In the genomic region with DNA sequence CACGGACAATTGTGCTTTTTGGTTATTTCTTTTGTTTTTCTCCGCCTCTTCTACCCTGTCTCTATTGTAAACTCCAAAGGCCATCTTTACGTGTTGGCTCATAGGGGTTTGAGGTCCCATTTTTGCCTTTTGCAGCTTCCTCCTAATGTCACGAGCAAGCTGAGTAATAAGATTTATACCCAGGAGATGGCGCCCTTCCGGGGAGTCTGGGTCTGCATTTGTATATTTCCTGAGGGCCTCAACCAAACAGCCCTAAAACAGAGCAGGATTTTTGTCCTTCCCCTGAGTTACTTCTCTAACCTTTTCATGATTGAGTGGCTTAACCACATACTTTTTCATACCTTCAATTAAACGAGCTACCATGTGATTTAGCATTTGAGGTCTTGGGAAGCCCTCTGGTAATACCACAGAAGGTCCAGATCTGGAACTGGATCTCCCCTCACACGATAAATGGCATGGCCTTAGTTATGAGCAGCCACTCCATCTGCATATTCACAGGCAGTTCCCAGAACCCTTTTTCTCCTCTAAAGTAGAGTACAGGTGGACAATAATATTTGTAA, we compare ENCODE assay signal across 11 cellular contexts. TPM values are rescaled to one million over a fixed set of nuclear protein-coding genes. Genes with fewer than 3 reads are reported as not detected.
DNase-seq lines count a peak whose midpoint lies in the region; ATAC-seq, FAIRE-seq and TF ChIP-seq lines count a peak whose summit lies in the region.
"Had no signal": no experiment of that assay in that cellular context is flagged by ENCODE, and none has a peak within 500 bp of the region (broad histone marks: within the 10 kb centered on the region; RNA-seq: fewer than 3 reads in every experiment).

No MANE protein-coding gene starts in this region.

- CTCF ChIA-PET in A673 (lab: Charles Lee) (interaction anchor here (0.7 kb wide), 1 partner anchor 58 kb away, joined by 3 read pairs; no protein-coding TSS in a partner anchor), Panc1 (lab: Charles Lee) (no interaction called here), endothelial cell of umbilical vein (lab: Charles Lee) (interaction anchor here (0.6 to 5.8 kb wide), 29 partner anchors 8 to 464 kb away, joined by 3 to 91 read pairs (median 4); a partner anchor contains a TSS)

- peak overlapping the region; percentile 4 for H3K27ac ChIP-seq in A673 (ENCODE audit: low read depth, low read length, poor library complexity, severe bottlenecking)
- no peak overlapping the region for H3K27ac ChIP-seq in Panc1 (ENCODE audit: low read length)
- H3K27ac ChIP-seq in endothelial cell of umbilical vein (ENCODE audit: insufficient read depth, low read depth, low read length) = no peak overlapping the region

- POLR2A ChIA-PET in A673 (lab: Charles Lee; ENCODE audit: low non-redundant PET) (no interaction called here), Panc1 (lab: Charles Lee) (no interaction called here), endothelial cell of umbilical vein (lab: Charles Lee) (no interaction called here)

- H3K9me3 ChIP-seq in A673 (ENCODE audit: low read depth, low read length, poor library complexity, severe bottlenecking) (no peaks in the 10 kb centered on the region), Panc1 (ENCODE audit: control insufficient read depth, insufficient read depth, low read depth, low read length) (no peaks in the 10 kb centered on the region), endothelial cell of umbilical vein (replicated peaks; ENCODE audit: control insufficient read depth, insufficient read depth, low read length) (no peaks in the 10 kb centered on the region)

- H3K4me3 ChIP-seq in A673 (ENCODE audit: low read depth, low read length, poor library complexity, severe bottlenecking) (no peak overlapping the region), Panc1 (ENCODE audit: low read depth in 2 of 2, low read length in 2 of 2) (no peak overlapping the region), endothelial cell of umbilical vein (replicated peaks in 1 of 3; ENCODE audit: insufficient read depth in 1 of 3, low read depth in 1 of 3, low read length in 3 of 3) (no peak overlapping the region)

- TF ChIP-seq CTCF in A673 (conservative IDR thresholded peaks at IDR 0.05; ENCODE audit: low read depth, low read length) = peak; percentile 64
- TF ChIP-seq CTCF in Panc1 (IDR thresholded peaks at IDR 0.05) = peak; percentile 12; the same call in 1 of the 2 replicates
- TF ChIP-seq CTCF in endothelial cell of umbilical vein (IDR thresholded peaks at IDR 0.05; ENCODE audit: extremely low read depth in 1 of 2, insufficient read depth in 1 of 2, low read depth in 1 of 2, low read length in 2 of 2) = peak; percentile 33 to 35
- no peak for TF ChIP-seq CTCF in GM13976 (IDR thresholded peaks at IDR 0.05; ENCODE audit: borderline replicate concordance, control extremely low read depth, extremely low read depth, insufficient read depth, missing control alignments)

- H3K9ac ChIP-seq in endothelial cell of umbilical vein (replicated peaks; ENCODE audit: extremely low read depth, insufficient read depth, low read length) = no peak overlapping the region

- no peaks in the 10 kb centered on the region for H3K9me1 ChIP-seq in endothelial cell of umbilical vein (replicated peaks; ENCODE audit: control insufficient read depth, extremely low read depth, insufficient read depth, low read length)

- H3K36me3 ChIP-seq in A673 (ENCODE audit: insufficient read depth, low read length, poor library complexity, severe bottlenecking) (no peaks in the 10 kb centered on the region), Panc1 (ENCODE audit: control insufficient read depth, insufficient read depth, low read length) (no peaks in the 10 kb centered on the region), endothelial cell of umbilical vein (ENCODE audit: control insufficient read depth in 2 of 2, extremely low read depth in 1 of 2, insufficient read depth in 2 of 2, low read length in 2 of 2) (no peaks in the 10 kb centered on the region)

- BruUV-seq in A673 (replicated peaks; lab: Mats Ljungman, UMichigan) (no TSS peak), Panc1 (replicated peaks; lab: Mats Ljungman, UMichigan) (no TSS peak), endothelial cell of umbilical vein (replicated peaks; lab: Mats Ljungman, UMichigan) (no TSS peak)

- no peak for ATAC-seq in Panc1
- ATAC-seq: natural killer cell treated with Interleukin-12 subunit alpha and Interleukin-12 subunit beta and Interleukin-15 and Interleukin-18, amount 100 ng/mL, for 72 hours had no signal

- FAIRE-seq in endothelial cell of umbilical vein (lab: Jason Lieb, UNC) = peak; percentile 24
- FAIRE-seq: GM12892 had no signal

- DNase-seq in A673 (ENCODE audit: low spot score) (peak; percentile 74), GM03348 (ENCODE audit: low spot score) (peak; percentile 45), Panc1 (ENCODE audit: low read depth, low spot score) (no peak), endothelial cell of umbilical vein (ENCODE audit: low read depth, low spot score) (peak; percentile 36), NCI-H345 treated with DMSO at 0.1 percent for 48 hours (lab: John Stamatoyannopoulos, UW; ENCODE audit: unreplicated experiment) (no peak), NCI-H2227 treated with DMSO at 0.1 percent for 48 hours (lab: John Stamatoyannopoulos, UW) (no peak), NCI-H446 (lab: John Stamatoyannopoulos, UW) (no peak), GM13976 (ENCODE audit: low spot score) (no peak)

- in situ Hi-C loops in Panc1 (cut with HindIII; ENCODE audit: low pct_unique_long_range_greater_than_20kb, low sequenced_read_pairs) (no loop called here), GM13976 (cut with MboI; ENCODE audit: low sequenced_read_pairs, unreplicated experiment) (no loop called here)

- intact Hi-C loops in A673 (cut with micrococcal nuclease; ENCODE audit: unreplicated experiment) (loop anchor here (1.0 to 5.0 kb wide), 3 partner anchors 69 to 137 kb away; a partner anchor contains a TSS), Panc1 (cut with micrococcal nuclease; ENCODE audit: unreplicated experiment) (no loop called here), endothelial cell of umbilical vein (cut with micrococcal nuclease) (loop anchor here (1.0 to 2.0 kb wide), 4 partner anchors 69 to 303 kb away; no protein-coding TSS in a partner anchor)

- no peak overlapping the region for H2AFZ ChIP-seq in endothelial cell of umbilical vein (ENCODE audit: low read depth, low read length)

- H3K79me2 ChIP-seq in endothelial cell of umbilical vein (ENCODE audit: control insufficient read depth, insufficient read depth, low read length) = no peaks in the 10 kb centered on the region

- H3K4me1 ChIP-seq in A673 (ENCODE audit: insufficient read depth, low read length, poor library complexity, severe bottlenecking) (peaks cover 26% of the 10 kb centered on the region), Panc1 (ENCODE audit: control insufficient read depth, insufficient read depth, low read length) (no peaks in the 10 kb centered on the region), endothelial cell of umbilical vein (ENCODE audit: control insufficient read depth, extremely low read depth, insufficient read depth, low read length) (no peaks in the 10 kb centered on the region)

- H4K20me1 ChIP-seq in endothelial cell of umbilical vein (replicated peaks; ENCODE audit: control insufficient read depth, extremely low read depth, insufficient read depth, low read length) = no peaks in the 10 kb centered on the region

- H3K4me2 ChIP-seq in endothelial cell of umbilical vein (ENCODE audit: insufficient read depth, low read length) = no peak overlapping the region

- dilution Hi-C loops in endothelial cell of umbilical vein (cut with MboI; ENCODE audit: extremely low pct_ligation_motif_present, low sequenced_read_pairs) = no loop called here

- H3K27me3 ChIP-seq in A673 (replicated peaks; ENCODE audit: insufficient read depth, low read depth, low read length, poor library complexity) (no peaks in the 10 kb centered on the region), Panc1 (ENCODE audit: control insufficient read depth, insufficient read depth, low read length) (no peaks in the 10 kb centered on the region), endothelial cell of umbilical vein (ENCODE audit: control insufficient read depth in 2 of 2, insufficient read depth in 2 of 2, low read length in 2 of 2) (peaks cover 41 to 46% of the 10 kb centered on the region in 2 experiments)

- TF ChIP-seq POLR2A in endothelial cell of umbilical vein (IDR thresholded peaks at IDR 0.05; ENCODE audit: low read depth, low read length) = no peak

TF ChIP-seq in endothelial cell of umbilical vein, 7 proteins besides CTCF, POLR2A, EP300 and RAD21 (continues in another document):
- no peak for TF ChIP-seq JUN (IDR thresholded peaks at IDR 0.05; ENCODE audit: borderline replicate concordance, insufficient read depth, insufficient read length, low read depth)
- no peak for TF ChIP-seq POLR2AphosphoS5 (IDR thresholded peaks at IDR 0.05; ENCODE audit: insufficient read depth, low read depth, low read length)
- TF ChIP-seq EZH2 (IDR thresholded peaks at IDR 0.05; ENCODE audit: borderline replicate concordance, low read depth, low read length, severe bottlenecking) = no peak
- no peak for TF ChIP-seq GATA2 (IDR thresholded peaks at IDR 0.05; ENCODE audit: insufficient read depth, insufficient read length, low read depth, low read length)
- TF ChIP-seq FOS (IDR thresholded peaks at IDR 0.05; ENCODE audit: borderline replicate concordance, insufficient read depth, low read length) = no peak

RNA-seq across cellular contexts. Expression of a gene that starts 11.2 kb away (rescaled TPM):
- 1.5 and 2.6 TPM in 2 replicates for total RNA-seq in A673 (2021)
- not detected for total RNA-seq in Panc1 (2021; ENCODE audit: unreplicated experiment)
- not detected for polyA plus RNA-seq in Panc1 (2012; ENCODE audit: insufficient read length)
- not detected in 2 replicates for total RNA-seq in endothelial cell of umbilical vein
- not detected in 2 replicates for polyA plus RNA-seq in endothelial cell of umbilical vein
- not detected in 2 replicates for polyA plus RNA-seq in endothelial cell of umbilical vein (2011; cell fraction: cytosol; rRNA removed)
- polyA plus RNA-seq in endothelial cell of umbilical vein (2011; cell fraction: nucleus; rRNA removed) = not detected in 2 replicates
- polyA plus RNA-seq in endothelial cell of umbilical vein (2012) = not detected in 2 replicates
- polyA minus RNA-seq in endothelial cell of umbilical vein = not detected in 2 replicates
- not detected for polyA minus RNA-seq in endothelial cell of umbilical vein (2011; cell fraction: cytosol; rRNA and poly(A)+ RNA removed)
- polyA minus RNA-seq in endothelial cell of umbilical vein (2011; cell fraction: nucleus; rRNA and poly(A)+ RNA removed) = not detected in 2 replicates
- total RNA-seq: dermis microvascular lymphatic vessel endothelial cell; natural killer cell treated with Interleukin-12 subunit alpha and Interleukin-12 subunit beta and Interleukin-15 and Interleukin-18, amount 100 ng/mL, for 72 hours had no signal

RNA-seq across cellular contexts. Expression of a gene that starts 49.6 kb away (rescaled TPM):
- 60.9 and 61.5 TPM in 2 replicates for total RNA-seq in A673 (2021)
- total RNA-seq in Panc1 (2021; ENCODE audit: unreplicated experiment) = 26.0 TPM
- polyA plus RNA-seq in Panc1 (2012; ENCODE audit: insufficient read length) = 6.1 TPM
- 41.5 and 46.8 TPM in 2 replicates for total RNA-seq in endothelial cell of umbilical vein
- 5.1 and 8.1 TPM in 2 replicates for polyA plus RNA-seq in endothelial cell of umbilical vein
- polyA plus RNA-seq in endothelial cell of umbilical vein (2011; cell fraction: cytosol; rRNA removed) = 6.6 TPM in 2 replicates
- polyA plus RNA-seq in endothelial cell of umbilical vein (2011; cell fraction: nucleus; rRNA removed) = 36.1 and 47.8 TPM in 2 replicates
- polyA plus RNA-seq in endothelial cell of umbilical vein (2012) = 18.3 and 23.2 TPM in 2 replicates
- 46.0 and 53.6 TPM in 2 replicates for polyA minus RNA-seq in endothelial cell of umbilical vein
- polyA minus RNA-seq in endothelial cell of umbilical vein (2011; cell fraction: cytosol; rRNA and poly(A)+ RNA removed) = 27.3 TPM
- 65.6 and 103 TPM in 2 replicates for polyA minus RNA-seq in endothelial cell of umbilical vein (2011; cell fraction: nucleus; rRNA and poly(A)+ RNA removed)

Comparison
In these comparisons a context has a peak if more than half of its experiments do, and no peak if none do; other contexts are left out.
1. DNase-seq: peak in A673 (single experiment), GM03348 (single experiment) and endothelial cell of umbilical vein (single experiment); none in Panc1 (single experiment), NCI-H345 treated with DMSO at 0.1 percent for 48 hours (single experiment), NCI-H2227 treated with DMSO at 0.1 percent for 48 hours (single experiment), NCI-H446 (0 of 2) and GM13976 (single experiment).